ENCODE assay signal across 23 cellular contexts in the genomic region with DNA sequence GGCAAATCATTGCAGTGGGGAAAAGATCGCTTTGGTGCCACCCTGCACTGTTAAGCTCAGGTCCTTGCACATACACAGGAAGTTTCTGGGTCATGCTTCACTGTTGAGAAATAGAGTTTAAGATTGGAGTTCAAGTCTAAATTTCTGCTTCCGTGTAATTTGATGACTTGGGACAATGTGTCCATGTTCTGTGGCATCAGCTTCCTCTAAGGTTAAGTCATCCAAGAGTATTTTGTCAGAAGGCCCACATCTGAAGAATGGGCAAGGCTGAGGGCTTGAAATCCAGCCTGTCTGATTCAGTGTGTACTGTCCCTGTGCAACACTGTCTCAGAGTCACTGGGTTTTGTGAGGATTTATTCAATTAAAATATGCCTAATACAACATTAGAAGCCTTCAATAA.
"Had no signal": no experiment of that assay in that cellular context is flagged by ENCODE, and none has a peak within 500 bp of the region (broad histone marks: within the 10 kb centered on the region; RNA-seq: fewer than 3 reads in every experiment).

No MANE protein-coding gene starts in this region.

- H3K4me1 Mint-ChIP-seq: activated B cell treated with CpG ODN at 0.5 μM for 24 hours; activated naive CD8-positive, alpha-beta T cell treated with anti-CD3 and anti-CD28 coated beads for 36 hours; nephron progenitor cell had no signal

- H3K27ac Mint-ChIP-seq: activated B cell treated with CpG ODN at 0.5 μM for 24 hours; activated CD4-positive, alpha-beta memory T cell treated with anti-CD3 and anti-CD28 coated beads for 36 hours; activated naive CD8-positive, alpha-beta T cell treated with anti-CD3 and anti-CD28 coated beads for 36 hours; dendritic cell treated with granulocyte-macrophage colony-stimulating factor and Interleukin-4, amounts not matched to agents 40 ng/mL and 50 ng/mL, for 4 days; nephron progenitor cell; T-helper 2 cell treated with Interferon-gamma antibody and Interleukin-4, amounts not matched to agents 5 μg/mL and 100 μg/mL, for 36 hours had no signal

- H3K27me3 ChIP-seq: cardiac muscle cell, esophagus muscularis mucosa, thyroid gland had no signal

- H3K4me3 ChIP-seq: cardiac muscle cell, esophagus muscularis mucosa, lung, thyroid gland had no signal

- H3K27me3 Mint-ChIP-seq: activated B cell treated with CpG ODN at 0.5 μM for 24 hours; activated CD4-positive, alpha-beta memory T cell treated with anti-CD3 and anti-CD28 coated beads for 36 hours; activated naive CD8-positive, alpha-beta T cell treated with anti-CD3 and anti-CD28 coated beads for 36 hours; dendritic cell treated with granulocyte-macrophage colony-stimulating factor and Interleukin-4, amounts not matched to agents 40 ng/mL and 50 ng/mL, for 4 days had no signal

- H3K9me3 Mint-ChIP-seq: activated B cell treated with CpG ODN at 0.5 μM for 24 hours; activated naive CD8-positive, alpha-beta T cell treated with anti-CD3 and anti-CD28 coated beads for 36 hours; dendritic cell treated with granulocyte-macrophage colony-stimulating factor and Interleukin-4, amounts not matched to agents 40 ng/mL and 50 ng/mL, for 4 days; nephron progenitor cell had no signal

- H3K36me3 ChIP-seq: cardiac muscle cell, esophagus muscularis mucosa, thyroid gland had no signal

- H3K27ac ChIP-seq: cardiac muscle cell, esophagus muscularis mucosa, thyroid gland had no signal

- H3K4me3 Mint-ChIP-seq: activated B cell treated with CpG ODN at 0.5 μM for 24 hours; activated CD4-positive, alpha-beta memory T cell treated with anti-CD3 and anti-CD28 coated beads for 36 hours; activated naive CD8-positive, alpha-beta T cell treated with anti-CD3 and anti-CD28 coated beads for 36 hours; dendritic cell treated with granulocyte-macrophage colony-stimulating factor and Interleukin-4, amounts not matched to agents 40 ng/mL and 50 ng/mL, for 4 days; nephron progenitor cell; T-helper 2 cell treated with Interferon-gamma antibody and Interleukin-4, amounts not matched to agents 5 μg/mL and 100 μg/mL, for 36 hours had no signal

- DNase-seq: activated B cell treated with CpG ODN at 0.5 μM for 24 hours; activated CD4-positive, alpha-beta memory T cell treated with anti-CD3 and anti-CD28 coated beads for 36 hours; activated CD4-positive, alpha-beta T cell treated with anti-CD3 and anti-CD28 coated beads for 4 hours; activated naive CD4-positive, alpha-beta T cell; activated naive CD8-positive, alpha-beta T cell treated with anti-CD3 and anti-CD28 coated beads for 36 hours; activated T-cell treated with anti-CD3 and anti-CD28 coated beads for 4 hours; amygdala; effector CD8-positive, alpha-beta T cell; hypothalamus; islet precursor cell; left colon; midbrain; nephron progenitor cell; nucleus accumbens; posterior cingulate gyrus; stimulated activated CD4-positive, alpha-beta T cell treated with anti-CD3 and anti-CD28 coated beads, Interleukin-2, amount 100 ng/mL, for 24 hours; stimulated activated naive CD4-positive, alpha-beta T cell treated with Interleukin-2 at 50 U/mL for 16 hours; thyroid gland had no signal

- H3K36me3 Mint-ChIP-seq: activated CD4-positive, alpha-beta memory T cell treated with anti-CD3 and anti-CD28 coated beads for 36 hours; activated naive CD8-positive, alpha-beta T cell treated with anti-CD3 and anti-CD28 coated beads for 36 hours had no signal

- H3K9me3 ChIP-seq: esophagus muscularis mucosa, thyroid gland had no signal

- H3K4me1 ChIP-seq: esophagus muscularis mucosa, thyroid gland had no signal
